In genomic region chr19:42268142-42268703, GRCh38 we compare ENCODE assay signal across 1 cellular context.
TF ChIP-seq lines count a peak whose summit lies in the region.

No MANE protein-coding gene starts in this region.

TF ChIP-seq in HEK293, 187 proteins besides CTCF, POLR2A, EP300 and RAD21 (continued from another document and continues in another):
- TF ChIP-seq INSM2 (tag by site-specific recombination; IDR thresholded peaks at IDR 0.05) = peak; percentile 64; the same call in 1 of the 2 replicates
- peak; percentile 95 for TF ChIP-seq KLF10 (tag by site-specific recombination; IDR thresholded peaks at IDR 0.05)
- peak; percentile 79; the same call in 1 of the 2 replicates for TF ChIP-seq ZNF639 (tag by site-specific recombination; IDR thresholded peaks at IDR 0.05)
- TF ChIP-seq MZF1 (tag by site-specific recombination; IDR thresholded peaks at IDR 0.05; ENCODE audit: borderline replicate concordance) = no peak
- no peak for TF ChIP-seq ZNF112 (tag by site-specific recombination; IDR thresholded peaks at IDR 0.05)
- TF ChIP-seq ZBTB44 (tag by site-specific recombination; IDR thresholded peaks at IDR 0.05) = peak; percentile 23; the same call in 1 of the 2 replicates
- TF ChIP-seq KLF8 (tag by site-specific recombination; IDR thresholded peaks at IDR 0.05) = peak; percentile 80
- TF ChIP-seq ZFP37 (tag by site-specific recombination; IDR thresholded peaks at IDR 0.05) = 0 out of 2 replicates have a peak, but pooled peaks have one; percentile 45
- TF ChIP-seq ZNF791 (tag by site-specific recombination; IDR thresholded peaks at IDR 0.05) = no peak
- no peak; the same call in 1 of the 2 replicates for TF ChIP-seq REPIN1 (tag by site-specific recombination; IDR thresholded peaks at IDR 0.05; ENCODE audit: low read depth)
- TF ChIP-seq, protein P1, sequence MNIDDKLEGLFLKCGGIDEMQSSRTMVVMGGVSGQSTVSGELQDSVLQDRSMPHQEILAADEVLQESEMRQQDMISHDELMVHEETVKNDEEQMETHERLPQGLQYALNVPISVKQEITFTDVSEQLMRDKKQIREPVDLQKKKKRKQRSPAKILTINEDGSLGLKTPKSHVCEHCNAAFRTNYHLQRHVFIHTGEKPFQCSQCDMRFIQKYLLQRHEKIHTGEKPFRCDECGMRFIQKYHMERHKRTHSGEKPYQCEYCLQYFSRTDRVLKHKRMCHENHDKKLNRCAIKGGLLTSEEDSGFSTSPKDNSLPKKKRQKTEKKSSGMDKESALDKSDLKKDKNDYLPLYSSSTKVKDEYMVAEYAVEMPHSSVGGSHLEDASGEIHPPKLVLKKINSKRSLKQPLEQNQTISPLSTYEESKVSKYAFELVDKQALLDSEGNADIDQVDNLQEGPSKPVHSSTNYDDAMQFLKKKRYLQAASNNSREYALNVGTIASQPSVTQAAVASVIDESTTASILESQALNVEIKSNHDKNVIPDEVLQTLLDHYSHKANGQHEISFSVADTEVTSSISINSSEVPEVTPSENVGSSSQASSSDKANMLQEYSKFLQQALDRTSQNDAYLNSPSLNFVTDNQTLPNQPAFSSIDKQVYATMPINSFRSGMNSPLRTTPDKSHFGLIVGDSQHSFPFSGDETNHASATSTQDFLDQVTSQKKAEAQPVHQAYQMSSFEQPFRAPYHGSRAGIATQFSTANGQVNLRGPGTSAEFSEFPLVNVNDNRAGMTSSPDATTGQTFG (tag by site-specific recombination; IDR thresholded peaks at IDR 0.05; ENCODE audit: borderline replicate concordance) = no peak
- peak; percentile 67; the same call in 1 of the 2 replicates for TF ChIP-seq ZFP69B (tag by site-specific recombination; IDR thresholded peaks at IDR 0.05)
- TF ChIP-seq SP2 (tag by site-specific recombination; IDR thresholded peaks at IDR 0.05) = peak; percentile 47
- TF ChIP-seq EGR2 (tag by site-specific recombination; IDR thresholded peaks at IDR 0.05; ENCODE audit: low read depth) = no peak; the same call in 1 of the 2 replicates
- no peak for TF ChIP-seq ZNF214 (tag by site-specific recombination; IDR thresholded peaks at IDR 0.05; ENCODE audit: borderline replicate concordance)
- TF ChIP-seq ZNF362 (tag by site-specific recombination; IDR thresholded peaks at IDR 0.05) = no peak
- TF ChIP-seq ZNF529 (tag by site-specific recombination; IDR thresholded peaks at IDR 0.05; ENCODE audit: insufficient replicate concordance) = no peak
- TF ChIP-seq ZNF555 (tag by site-specific recombination; conservative IDR thresholded peaks at IDR 0.05) = no peak
- TF ChIP-seq ZBTB17 (tag by site-specific recombination; IDR thresholded peaks at IDR 0.05) = peak; percentile 89
- TF ChIP-seq ZNF146 (tag by site-specific recombination; IDR thresholded peaks at IDR 0.05) = no peak
- TF ChIP-seq OSR2 (tag by site-specific recombination; IDR thresholded peaks at IDR 0.05) = peak; percentile 85
- TF ChIP-seq ZNF449 (tag by site-specific recombination; IDR thresholded peaks at IDR 0.05) = no peak
- peak; percentile 63 for TF ChIP-seq ZBTB11 (tag by site-specific recombination; conservative IDR thresholded peaks at IDR 0.05; ENCODE audit: low read depth)
- TF ChIP-seq ZNF629 (tag by site-specific recombination; IDR thresholded peaks at IDR 0.05) = peak; percentile 95
- peak; percentile 50; the same call in 1 of the 2 replicates for TF ChIP-seq ZNF501 (tag by site-specific recombination; IDR thresholded peaks at IDR 0.05)
- TF ChIP-seq ZNF311 (tag by site-specific recombination; IDR thresholded peaks at IDR 0.05; ENCODE audit: borderline replicate concordance) = no peak
- no peak for TF ChIP-seq ZNF776 (tag by site-specific recombination; IDR thresholded peaks at IDR 0.05; ENCODE audit: borderline replicate concordance)
- peak; percentile 93 for TF ChIP-seq ZNF324 (tag by site-specific recombination; IDR thresholded peaks at IDR 0.05)
- TF ChIP-seq TCF7L2 (IDR thresholded peaks at IDR 0.05; ENCODE audit: borderline replicate concordance, low read depth, low read length) = no peak
- no peak for TF ChIP-seq ZNF16 (tag by site-specific recombination; IDR thresholded peaks at IDR 0.05; ENCODE audit: low read depth)
- TF ChIP-seq FEZF1 (tag by site-specific recombination; IDR thresholded peaks at IDR 0.05) = peak; percentile 31; the same call in 1 of the 2 replicates
- no peak for TF ChIP-seq ZNF280C (tag by site-specific recombination; IDR thresholded peaks at IDR 0.05)
- TF ChIP-seq REST (tag by site-specific recombination; IDR thresholded peaks at IDR 0.05) = no peak
